In genomic region chr14:54509546-54510501, GRCh38 we compare ENCODE assay signal across 1 cellular context.
A peak's percentile ranks its signal among the peaks of the same experiment; 100 is the strongest.
TF ChIP-seq lines count a peak whose summit lies in the region.

CGRRF1 (plus strand) TSS chr14:54509906; CDS start chr14:54509960, 54 bp downstream.

TF ChIP-seq in HepG2, 621 proteins besides CTCF, POLR2A, EP300 and RAD21 (continued from another document and continues in another):
- TF ChIP-seq, protein P1, sequence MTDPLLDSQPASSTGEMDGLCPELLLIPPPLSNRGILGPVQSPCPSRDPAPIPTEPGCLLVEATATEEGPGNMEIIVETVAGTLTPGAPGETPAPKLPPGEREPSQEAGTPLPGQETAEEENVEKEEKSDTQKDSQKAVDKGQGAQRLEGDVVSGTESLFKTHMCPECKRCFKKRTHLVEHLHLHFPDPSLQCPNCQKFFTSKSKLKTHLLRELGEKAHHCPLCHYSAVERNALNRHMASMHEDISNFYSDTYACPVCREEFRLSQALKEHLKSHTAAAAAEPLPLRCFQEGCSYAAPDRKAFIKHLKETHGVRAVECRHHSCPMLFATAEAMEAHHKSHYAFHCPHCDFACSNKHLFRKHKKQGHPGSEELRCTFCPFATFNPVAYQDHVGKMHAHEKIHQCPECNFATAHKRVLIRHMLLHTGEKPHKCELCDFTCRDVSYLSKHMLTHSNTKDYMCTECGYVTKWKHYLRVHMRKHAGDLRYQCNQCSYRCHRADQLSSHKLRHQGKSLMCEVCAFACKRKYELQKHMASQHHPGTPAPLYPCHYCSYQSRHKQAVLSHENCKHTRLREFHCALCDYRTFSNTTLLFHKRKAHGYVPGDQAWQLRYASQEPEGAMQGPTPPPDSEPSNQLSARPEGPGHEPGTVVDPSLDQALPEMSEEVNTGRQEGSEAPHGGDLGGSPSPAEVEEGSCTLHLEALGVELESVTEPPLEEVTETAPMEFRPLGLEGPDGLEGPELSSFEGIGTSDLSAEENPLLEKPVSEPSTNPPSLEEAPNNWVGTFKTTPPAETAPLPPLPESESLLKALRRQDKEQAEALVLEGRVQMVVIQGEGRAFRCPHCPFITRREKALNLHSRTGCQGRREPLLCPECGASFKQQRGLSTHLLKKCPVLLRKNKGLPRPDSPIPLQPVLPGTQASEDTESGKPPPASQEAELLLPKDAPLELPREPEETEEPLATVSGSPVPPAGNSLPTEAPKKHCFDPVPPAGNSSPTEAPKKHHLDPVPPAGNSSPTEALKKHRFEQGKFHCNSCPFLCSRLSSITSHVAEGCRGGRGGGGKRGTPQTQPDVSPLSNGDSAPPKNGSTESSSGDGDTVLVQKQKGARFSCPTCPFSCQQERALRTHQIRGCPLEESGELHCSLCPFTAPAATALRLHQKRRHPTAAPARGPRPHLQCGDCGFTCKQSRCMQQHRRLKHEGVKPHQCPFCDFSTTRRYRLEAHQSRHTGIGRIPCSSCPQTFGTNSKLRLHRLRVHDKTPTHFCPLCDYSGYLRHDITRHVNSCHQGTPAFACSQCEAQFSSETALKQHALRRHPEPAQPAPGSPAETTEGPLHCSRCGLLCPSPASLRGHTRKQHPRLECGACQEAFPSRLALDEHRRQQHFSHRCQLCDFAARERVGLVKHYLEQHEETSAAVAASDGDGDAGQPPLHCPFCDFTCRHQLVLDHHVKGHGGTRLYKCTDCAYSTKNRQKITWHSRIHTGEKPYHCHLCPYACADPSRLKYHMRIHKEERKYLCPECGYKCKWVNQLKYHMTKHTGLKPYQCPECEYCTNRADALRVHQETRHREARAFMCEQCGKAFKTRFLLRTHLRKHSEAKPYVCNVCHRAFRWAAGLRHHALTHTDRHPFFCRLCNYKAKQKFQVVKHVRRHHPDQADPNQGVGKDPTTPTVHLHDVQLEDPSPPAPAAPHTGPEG (CRISPR knock-in tag; IDR thresholded peaks at IDR 0.05), result no peak
- TF ChIP-seq, protein P2, sequence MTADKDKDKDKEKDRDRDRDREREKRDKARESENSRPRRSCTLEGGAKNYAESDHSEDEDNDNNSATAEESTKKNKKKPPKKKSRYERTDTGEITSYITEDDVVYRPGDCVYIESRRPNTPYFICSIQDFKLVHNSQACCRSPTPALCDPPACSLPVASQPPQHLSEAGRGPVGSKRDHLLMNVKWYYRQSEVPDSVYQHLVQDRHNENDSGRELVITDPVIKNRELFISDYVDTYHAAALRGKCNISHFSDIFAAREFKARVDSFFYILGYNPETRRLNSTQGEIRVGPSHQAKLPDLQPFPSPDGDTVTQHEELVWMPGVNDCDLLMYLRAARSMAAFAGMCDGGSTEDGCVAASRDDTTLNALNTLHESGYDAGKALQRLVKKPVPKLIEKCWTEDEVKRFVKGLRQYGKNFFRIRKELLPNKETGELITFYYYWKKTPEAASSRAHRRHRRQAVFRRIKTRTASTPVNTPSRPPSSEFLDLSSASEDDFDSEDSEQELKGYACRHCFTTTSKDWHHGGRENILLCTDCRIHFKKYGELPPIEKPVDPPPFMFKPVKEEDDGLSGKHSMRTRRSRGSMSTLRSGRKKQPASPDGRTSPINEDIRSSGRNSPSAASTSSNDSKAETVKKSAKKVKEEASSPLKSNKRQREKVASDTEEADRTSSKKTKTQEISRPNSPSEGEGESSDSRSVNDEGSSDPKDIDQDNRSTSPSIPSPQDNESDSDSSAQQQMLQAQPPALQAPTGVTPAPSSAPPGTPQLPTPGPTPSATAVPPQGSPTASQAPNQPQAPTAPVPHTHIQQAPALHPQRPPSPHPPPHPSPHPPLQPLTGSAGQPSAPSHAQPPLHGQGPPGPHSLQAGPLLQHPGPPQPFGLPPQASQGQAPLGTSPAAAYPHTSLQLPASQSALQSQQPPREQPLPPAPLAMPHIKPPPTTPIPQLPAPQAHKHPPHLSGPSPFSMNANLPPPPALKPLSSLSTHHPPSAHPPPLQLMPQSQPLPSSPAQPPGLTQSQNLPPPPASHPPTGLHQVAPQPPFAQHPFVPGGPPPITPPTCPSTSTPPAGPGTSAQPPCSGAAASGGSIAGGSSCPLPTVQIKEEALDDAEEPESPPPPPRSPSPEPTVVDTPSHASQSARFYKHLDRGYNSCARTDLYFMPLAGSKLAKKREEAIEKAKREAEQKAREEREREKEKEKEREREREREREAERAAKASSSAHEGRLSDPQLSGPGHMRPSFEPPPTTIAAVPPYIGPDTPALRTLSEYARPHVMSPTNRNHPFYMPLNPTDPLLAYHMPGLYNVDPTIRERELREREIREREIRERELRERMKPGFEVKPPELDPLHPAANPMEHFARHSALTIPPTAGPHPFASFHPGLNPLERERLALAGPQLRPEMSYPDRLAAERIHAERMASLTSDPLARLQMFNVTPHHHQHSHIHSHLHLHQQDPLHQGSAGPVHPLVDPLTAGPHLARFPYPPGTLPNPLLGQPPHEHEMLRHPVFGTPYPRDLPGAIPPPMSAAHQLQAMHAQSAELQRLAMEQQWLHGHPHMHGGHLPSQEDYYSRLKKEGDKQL (CRISPR knock-in tag; IDR thresholded peaks at IDR 0.05; ENCODE audit: low read depth), result peak; percentile 68; the same call in 1 of the 2 replicates
- TF ChIP-seq, protein P3, sequence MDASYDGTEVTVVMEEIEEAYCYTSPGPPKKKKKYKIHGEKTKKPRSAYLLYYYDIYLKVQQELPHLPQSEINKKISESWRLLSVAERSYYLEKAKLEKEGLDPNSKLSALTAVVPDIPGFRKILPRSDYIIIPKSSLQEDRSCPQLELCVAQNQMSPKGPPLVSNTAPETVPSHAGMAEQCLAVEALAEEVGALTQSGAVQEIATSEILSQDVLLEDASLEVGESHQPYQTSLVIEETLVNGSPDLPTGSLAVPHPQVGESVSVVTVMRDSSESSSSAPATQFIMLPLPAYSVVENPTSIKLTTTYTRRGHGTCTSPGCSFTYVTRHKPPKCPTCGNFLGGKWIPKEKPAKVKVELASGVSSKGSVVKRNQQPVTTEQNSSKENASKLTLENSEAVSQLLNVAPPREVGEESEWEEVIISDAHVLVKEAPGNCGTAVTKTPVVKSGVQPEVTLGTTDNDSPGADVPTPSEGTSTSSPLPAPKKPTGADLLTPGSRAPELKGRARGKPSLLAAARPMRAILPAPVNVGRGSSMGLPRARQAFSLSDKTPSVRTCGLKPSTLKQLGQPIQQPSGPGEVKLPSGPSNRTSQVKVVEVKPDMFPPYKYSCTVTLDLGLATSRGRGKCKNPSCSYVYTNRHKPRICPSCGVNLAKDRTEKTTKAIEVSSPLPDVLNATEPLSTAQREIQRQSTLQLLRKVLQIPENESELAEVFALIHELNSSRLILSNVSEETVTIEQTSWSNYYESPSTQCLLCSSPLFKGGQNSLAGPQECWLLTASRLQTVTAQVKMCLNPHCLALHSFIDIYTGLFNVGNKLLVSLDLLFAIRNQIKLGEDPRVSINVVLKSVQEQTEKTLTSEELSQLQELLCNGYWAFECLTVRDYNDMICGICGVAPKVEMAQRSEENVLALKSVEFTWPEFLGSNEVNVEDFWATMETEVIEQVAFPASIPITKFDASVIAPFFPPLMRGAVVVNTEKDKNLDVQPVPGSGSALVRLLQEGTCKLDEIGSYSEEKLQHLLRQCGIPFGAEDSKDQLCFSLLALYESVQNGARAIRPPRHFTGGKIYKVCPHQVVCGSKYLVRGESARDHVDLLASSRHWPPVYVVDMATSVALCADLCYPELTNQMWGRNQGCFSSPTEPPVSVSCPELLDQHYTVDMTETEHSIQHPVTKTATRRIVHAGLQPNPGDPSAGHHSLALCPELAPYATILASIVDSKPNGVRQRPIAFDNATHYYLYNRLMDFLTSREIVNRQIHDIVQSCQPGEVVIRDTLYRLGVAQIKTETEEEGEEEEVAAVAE (CRISPR knock-in tag; IDR thresholded peaks at IDR 0.05; ENCODE audit: borderline replicate concordance), result peak; percentile 47; the same call in 1 of the 2 replicates
- TF ChIP-seq MXD3 (CRISPR knock-in tag; IDR thresholded peaks at IDR 0.05) (no peak; the same call in 1 of the 2 replicates), RARG (CRISPR knock-in tag; IDR thresholded peaks at IDR 0.05; ENCODE audit: low read depth) (no peak), ZNF703 (CRISPR knock-in tag; IDR thresholded peaks at IDR 0.05; ENCODE audit: borderline replicate concordance) (no peak), TOE1 (CRISPR knock-in tag; IDR thresholded peaks at IDR 0.05) (no peak), ZNF7 (CRISPR knock-in tag; IDR thresholded peaks at IDR 0.05) (no peak), ZNF18 (CRISPR knock-in tag; IDR thresholded peaks at IDR 0.05; ENCODE audit: insufficient replicate concordance) (peak; percentile 17), ZNF747 (CRISPR knock-in tag; IDR thresholded peaks at IDR 0.05; ENCODE audit: borderline replicate concordance) (peak; percentile 93; the same call in 1 of the 2 replicates), HNRNPK (IDR thresholded peaks at IDR 0.05; ENCODE audit: low read depth, low read length, poor library complexity, severe bottlenecking) (no peak), TCF7 (IDR thresholded peaks at IDR 0.05; ENCODE audit: low read depth) (no peak), ZNF768 (CRISPR knock-in tag; IDR thresholded peaks at IDR 0.05) (peak; percentile 21; the same call in 1 of the 2 replicates), MED8 (CRISPR knock-in tag; IDR thresholded peaks at IDR 0.05; ENCODE audit: insufficient replicate concordance) (no peak), ZNF367 (CRISPR knock-in tag; IDR thresholded peaks at IDR 0.05; ENCODE audit: borderline replicate concordance) (no peak), RNF2 (conservative IDR thresholded peaks at IDR 0.05; ENCODE audit: low read depth) (0 out of 2 replicates have a peak, but pooled peaks have one; percentile 47)
- TF ChIP-seq, protein P4, sequence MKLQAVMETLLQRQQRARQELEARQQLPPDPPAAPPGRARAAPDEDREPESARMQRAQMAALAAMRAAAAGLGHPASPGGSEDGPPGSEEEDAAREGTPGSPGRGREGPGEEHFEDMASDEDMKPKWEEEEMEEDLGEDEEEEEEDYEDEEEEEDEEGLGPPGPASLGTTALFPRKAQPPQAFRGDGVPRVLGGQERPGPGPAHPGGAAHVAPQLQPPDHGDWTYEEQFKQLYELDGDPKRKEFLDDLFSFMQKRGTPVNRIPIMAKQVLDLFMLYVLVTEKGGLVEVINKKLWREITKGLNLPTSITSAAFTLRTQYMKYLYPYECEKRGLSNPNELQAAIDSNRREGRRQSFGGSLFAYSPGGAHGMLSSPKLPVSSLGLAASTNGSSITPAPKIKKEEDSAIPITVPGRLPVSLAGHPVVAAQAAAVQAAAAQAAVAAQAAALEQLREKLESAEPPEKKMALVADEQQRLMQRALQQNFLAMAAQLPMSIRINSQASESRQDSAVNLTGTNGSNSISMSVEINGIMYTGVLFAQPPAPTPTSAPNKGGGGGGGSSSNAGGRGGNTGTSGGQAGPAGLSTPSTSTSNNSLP (IDR thresholded peaks at IDR 0.05; ENCODE audit: low read depth, low read length), result no peak
- TF ChIP-seq, protein P5, sequence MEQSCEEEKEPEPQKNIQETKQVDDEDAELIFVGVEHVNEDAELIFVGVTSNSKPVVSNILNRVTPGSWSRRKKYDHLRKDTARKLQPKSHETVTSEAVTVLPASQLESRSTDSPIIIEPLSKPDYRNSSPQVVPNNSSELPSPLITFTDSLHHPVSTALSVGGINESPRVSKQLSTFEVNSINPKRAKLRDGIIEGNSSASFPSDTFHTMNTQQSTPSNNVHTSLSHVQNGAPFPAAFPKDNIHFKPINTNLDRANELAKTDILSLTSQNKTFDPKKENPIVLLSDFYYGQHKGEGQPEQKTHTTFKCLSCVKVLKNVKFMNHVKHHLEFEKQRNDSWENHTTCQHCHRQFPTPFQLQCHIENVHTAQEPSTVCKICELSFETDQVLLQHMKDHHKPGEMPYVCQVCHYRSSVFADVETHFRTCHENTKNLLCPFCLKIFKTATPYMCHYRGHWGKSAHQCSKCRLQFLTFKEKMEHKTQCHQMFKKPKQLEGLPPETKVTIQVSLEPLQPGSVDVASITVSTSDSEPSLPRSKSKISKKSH (CRISPR knock-in tag; IDR thresholded peaks at IDR 0.05; ENCODE audit: borderline replicate concordance), result no peak
- TF ChIP-seq, protein P6, sequence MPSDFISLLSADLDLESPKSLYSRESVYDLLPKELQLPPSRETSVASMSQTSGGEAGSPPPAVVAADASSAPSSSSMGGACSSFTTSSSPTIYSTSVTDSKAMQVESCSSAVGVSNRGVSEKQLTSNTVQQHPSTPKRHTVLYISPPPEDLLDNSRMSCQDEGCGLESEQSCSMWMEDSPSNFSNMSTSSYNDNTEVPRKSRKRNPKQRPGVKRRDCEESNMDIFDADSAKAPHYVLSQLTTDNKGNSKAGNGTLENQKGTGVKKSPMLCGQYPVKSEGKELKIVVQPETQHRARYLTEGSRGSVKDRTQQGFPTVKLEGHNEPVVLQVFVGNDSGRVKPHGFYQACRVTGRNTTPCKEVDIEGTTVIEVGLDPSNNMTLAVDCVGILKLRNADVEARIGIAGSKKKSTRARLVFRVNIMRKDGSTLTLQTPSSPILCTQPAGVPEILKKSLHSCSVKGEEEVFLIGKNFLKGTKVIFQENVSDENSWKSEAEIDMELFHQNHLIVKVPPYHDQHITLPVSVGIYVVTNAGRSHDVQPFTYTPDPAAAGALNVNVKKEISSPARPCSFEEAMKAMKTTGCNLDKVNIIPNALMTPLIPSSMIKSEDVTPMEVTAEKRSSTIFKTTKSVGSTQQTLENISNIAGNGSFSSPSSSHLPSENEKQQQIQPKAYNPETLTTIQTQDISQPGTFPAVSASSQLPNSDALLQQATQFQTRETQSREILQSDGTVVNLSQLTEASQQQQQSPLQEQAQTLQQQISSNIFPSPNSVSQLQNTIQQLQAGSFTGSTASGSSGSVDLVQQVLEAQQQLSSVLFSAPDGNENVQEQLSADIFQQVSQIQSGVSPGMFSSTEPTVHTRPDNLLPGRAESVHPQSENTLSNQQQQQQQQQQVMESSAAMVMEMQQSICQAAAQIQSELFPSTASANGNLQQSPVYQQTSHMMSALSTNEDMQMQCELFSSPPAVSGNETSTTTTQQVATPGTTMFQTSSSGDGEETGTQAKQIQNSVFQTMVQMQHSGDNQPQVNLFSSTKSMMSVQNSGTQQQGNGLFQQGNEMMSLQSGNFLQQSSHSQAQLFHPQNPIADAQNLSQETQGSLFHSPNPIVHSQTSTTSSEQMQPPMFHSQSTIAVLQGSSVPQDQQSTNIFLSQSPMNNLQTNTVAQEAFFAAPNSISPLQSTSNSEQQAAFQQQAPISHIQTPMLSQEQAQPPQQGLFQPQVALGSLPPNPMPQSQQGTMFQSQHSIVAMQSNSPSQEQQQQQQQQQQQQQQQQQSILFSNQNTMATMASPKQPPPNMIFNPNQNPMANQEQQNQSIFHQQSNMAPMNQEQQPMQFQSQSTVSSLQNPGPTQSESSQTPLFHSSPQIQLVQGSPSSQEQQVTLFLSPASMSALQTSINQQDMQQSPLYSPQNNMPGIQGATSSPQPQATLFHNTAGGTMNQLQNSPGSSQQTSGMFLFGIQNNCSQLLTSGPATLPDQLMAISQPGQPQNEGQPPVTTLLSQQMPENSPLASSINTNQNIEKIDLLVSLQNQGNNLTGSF (CRISPR knock-in tag; IDR thresholded peaks at IDR 0.05), result 0 out of 2 replicates have a peak, but pooled peaks have one; percentile 43
